9 cellular contexts compared by ENCODE assay signal in the genomic region with DNA sequence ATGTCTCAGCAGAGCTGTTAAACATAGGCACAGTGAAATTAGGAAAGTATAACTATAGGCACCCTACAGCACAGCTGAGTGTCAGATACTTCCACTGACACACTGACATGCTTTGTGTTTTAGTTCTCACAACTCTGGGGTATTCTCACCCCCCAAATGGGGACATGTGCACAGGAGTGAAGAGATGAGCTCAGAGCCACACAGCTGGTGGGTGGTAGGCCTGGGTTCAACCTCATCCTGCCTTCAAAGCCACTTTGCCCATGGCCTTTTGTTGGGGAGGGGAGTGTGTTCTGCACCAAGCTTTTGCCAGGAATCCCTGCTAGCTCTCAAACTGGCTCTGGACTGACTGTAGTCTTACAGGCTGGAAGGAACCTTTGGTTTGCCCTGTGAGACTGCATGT. TPM values are rescaled to one million over a fixed set of nuclear protein-coding genes. Genes with fewer than 3 reads are reported as not detected.
DNase-seq lines count a peak whose midpoint lies in the region; ATAC-seq and TF ChIP-seq lines count a peak whose summit lies in the region.
"Had no signal": no experiment of that assay in that cellular context is flagged by ENCODE, and none has a peak within 500 bp of the region (broad histone marks: within the 10 kb centered on the region; RNA-seq: fewer than 3 reads in every experiment).

No MANE protein-coding gene starts in this region.

- no peaks in the 10 kb centered on the region for H3K9me2 ChIP-seq in Loucy (replicated peaks; ENCODE audit: low read depth, low read length)

- H3K4me2 ChIP-seq in Loucy (ENCODE audit: low read depth, low read length, poor library complexity, severe bottlenecking) = peak overlapping the region; percentile 97
- H3K4me2 ChIP-seq in osteoblast (ENCODE audit: insufficient read depth, low read length) = peak overlapping the region; percentile 98

- no peak for DNase-seq in CD8-positive, alpha-beta memory T cell
- DNase-seq in colonic mucosa (no peak), osteoblast (ENCODE audit: insufficient read length, low spot score, missing footprints) (peak; percentile 85), MV-4-11 (lab: John Stamatoyannopoulos, UW) (no peak), foreskin keratinocyte (no peak), NCI-H2081 (lab: John Stamatoyannopoulos, UW) (no peak)
- no peak for DNase-seq in activated CD4-positive, alpha-beta T cell treated with anti-CD3 and anti-CD28 coated beads, Interleukin-2, amount 50 U/mL, for 4 hours
- DNase-seq: stimulated activated CD4-positive, alpha-beta T cell treated with anti-CD3 and anti-CD28 coated beads, Interleukin-4, amount 100 ng/mL, for 4 hours had no signal

- H2AFZ ChIP-seq in Loucy (ENCODE audit: low read length) (no peak overlapping the region), osteoblast (ENCODE audit: low read length) (no peak overlapping the region)

- H3K27ac ChIP-seq in CD8-positive, alpha-beta memory T cell (ENCODE audit: low read depth, low read length) = peak overlapping the region; percentile 94
- H3K27ac ChIP-seq in colonic mucosa (no peak overlapping the region), osteoblast (ENCODE audit: low read depth, low read length) (no peak overlapping the region), foreskin keratinocyte (no peak overlapping the region)

- peaks cover 0 to 61% (median 11%) of the 10 kb centered on the region in 3 donors for H3K36me3 Mint-ChIP-seq in CD8-positive, alpha-beta memory T cell

- peaks cover 0 to 2% of the 10 kb centered on the region in 2 donors for H3K27me3 Mint-ChIP-seq in CD8-positive, alpha-beta memory T cell

- peak overlapping the region; percentile 2 for H3K4me3 ChIP-seq in CD8-positive, alpha-beta memory T cell (ENCODE audit: low read length)
- H3K4me3 ChIP-seq in Loucy (ENCODE audit: low read length, poor library complexity, severe bottlenecking) (peak overlapping the region; percentile 93), colonic mucosa (peak overlapping the region; percentile 60), osteoblast (ENCODE audit: insufficient read depth, low read length) (peak overlapping the region; percentile 100)

- peak overlapping the region; percentile 90 to 99 (median 96) for H3K4me3 Mint-ChIP-seq in CD8-positive, alpha-beta memory T cell

- no peaks in the 10 kb centered on the region for H3K27me3 ChIP-seq in CD8-positive, alpha-beta memory T cell (ENCODE audit: insufficient read depth, low read length, poor library complexity, severe bottlenecking)
- H3K27me3 ChIP-seq in Loucy (ENCODE audit: insufficient read depth, low read length, poor library complexity, severe bottlenecking) = no peaks in the 10 kb centered on the region
- no peaks in the 10 kb centered on the region for H3K27me3 ChIP-seq in colonic mucosa
- H3K27me3 ChIP-seq in osteoblast (ENCODE audit: insufficient read depth, low read length) = no peaks in the 10 kb centered on the region
- H3K27me3 ChIP-seq in foreskin keratinocyte = no peaks in the 10 kb centered on the region

- H4K20me1 ChIP-seq in Loucy (ENCODE audit: insufficient read depth, low read length, poor library complexity, severe bottlenecking) (peaks cover 38% of the 10 kb centered on the region), osteoblast (ENCODE audit: insufficient read depth, low read length) (peaks cover 56% of the 10 kb centered on the region)

- intact Hi-C loops in colonic mucosa (cut with DNase I) = loop anchor here (5.0 kb wide), 1 partner anchor 53 kb away; a partner anchor contains a TSS

- ATAC-seq in foreskin keratinocyte = no peak

- peak overlapping the region; percentile 89 for H3K9ac ChIP-seq in Loucy (ENCODE audit: low read depth, low read length, poor library complexity, severe bottlenecking)
- no peak overlapping the region for H3K9ac ChIP-seq in colonic mucosa (ENCODE audit: low read depth in 2 of 2, low read length in 2 of 2)

- POLR2A ChIA-PET in CD8-positive, alpha-beta memory T cell (lab: Charles Lee) = interaction anchor here (1.3 to 2.8 kb wide), 2 partner anchors 10 to 14 kb away, joined by 6 to 11 read pairs; no protein-coding TSS in a partner anchor

- peak overlapping the region; percentile 48 to 100 (median 98) for H3K27ac Mint-ChIP-seq in CD8-positive, alpha-beta memory T cell

- TF ChIP-seq CTCF in Loucy (conservative IDR thresholded peaks at IDR 0.05; ENCODE audit: low read length) = no peak
- no peak for TF ChIP-seq CTCF in colonic mucosa (IDR thresholded peaks at IDR 0.05)
- no peak for TF ChIP-seq CTCF in osteoblast (IDR thresholded peaks at IDR 0.05; ENCODE audit: extremely low read depth, low read depth, low read length)
- no peak for TF ChIP-seq CTCF in foreskin keratinocyte (conservative IDR thresholded peaks at IDR 0.05)

- peaks cover 94% of the 10 kb centered on the region for H3K79me2 ChIP-seq in Loucy (ENCODE audit: insufficient read depth, low read length)
- H3K79me2 ChIP-seq in osteoblast (ENCODE audit: insufficient read depth, low read length) = peaks cover 96% of the 10 kb centered on the region

- CTCF ChIA-PET in CD8-positive, alpha-beta memory T cell (lab: Charles Lee) = interaction anchor here (1.1 to 2.3 kb wide), 4 partner anchors 10 to 55 kb away, joined by 3 to 9 read pairs (median 4); no protein-coding TSS in a partner anchor

- H3K36me3 ChIP-seq in CD8-positive, alpha-beta memory T cell (ENCODE audit: insufficient read depth, low read length) = peaks cover 16% of the 10 kb centered on the region
- H3K36me3 ChIP-seq in Loucy (ENCODE audit: insufficient read depth, low read length) (peaks cover 43% of the 10 kb centered on the region; the same call in 1 of the 2 replicates), colonic mucosa (peaks cover 7% of the 10 kb centered on the region), osteoblast (ENCODE audit: insufficient read depth, low read length) (peaks cover 44% of the 10 kb centered on the region)

- no peaks in the 10 kb centered on the region for H3F3A ChIP-seq in Loucy (ENCODE audit: low read depth)

- no peaks in the 10 kb centered on the region for H3K9me3 ChIP-seq in CD8-positive, alpha-beta memory T cell (ENCODE audit: low read length)
- H3K9me3 ChIP-seq in Loucy (ENCODE audit: insufficient read depth, low read depth, low read length) (no peaks in the 10 kb centered on the region), colonic mucosa (no peaks in the 10 kb centered on the region), osteoblast (ENCODE audit: low read depth, low read length) (no peaks in the 10 kb centered on the region)

- H3K4me1 Mint-ChIP-seq in CD8-positive, alpha-beta memory T cell = peaks cover 48 to 70% (median 50%) of the 10 kb centered on the region in 3 donors

- H3K9me3 Mint-ChIP-seq in CD8-positive, alpha-beta memory T cell = no peaks in the 10 kb centered on the region

- peaks cover 48% of the 10 kb centered on the region for H3K4me1 ChIP-seq in CD8-positive, alpha-beta memory T cell (ENCODE audit: insufficient read depth, low read length)
- H3K4me1 ChIP-seq in Loucy (ENCODE audit: insufficient read depth, low read length, poor library complexity, severe bottlenecking) = peaks cover 39% of the 10 kb centered on the region
- peaks cover 8% of the 10 kb centered on the region for H3K4me1 ChIP-seq in colonic mucosa
- H3K4me1 ChIP-seq in osteoblast (ENCODE audit: insufficient read depth, low read length) = peaks cover 22% of the 10 kb centered on the region
- H3K4me1 ChIP-seq in foreskin keratinocyte = peaks cover 7% of the 10 kb centered on the region

RNA-seq across cellular contexts. Expression of a gene that starts 1.7 kb away (rescaled TPM):
- total RNA-seq in CD8-positive, alpha-beta memory T cell = 10 to 100 TPM; 41.9 to 43.8 TPM
- 30.6 TPM for polyA plus RNA-seq in CD8-positive, alpha-beta memory T cell
- 10 to 100 TPM; 44.4 to 47.7 TPM for total RNA-seq in colonic mucosa
- total RNA-seq in osteoblast = 38.0 and 41.5 TPM in 2 replicates
- 37.8 and 42.1 TPM in 2 replicates for total RNA-seq in foreskin keratinocyte
- polyA plus RNA-seq in foreskin keratinocyte = 24.2 and 24.4 TPM in 2 replicates

RNA-seq across cellular contexts. Expression of a gene that starts 31.7 kb away (rescaled TPM):
- total RNA-seq in CD8-positive, alpha-beta memory T cell = 10 to 100 TPM; 73.1 to 74.2 TPM
- 20.3 TPM for polyA plus RNA-seq in CD8-positive, alpha-beta memory T cell
- total RNA-seq in colonic mucosa = 10 to 100 TPM; 35.2 to 54.0 TPM
- total RNA-seq in osteoblast = 5.8 and 6.5 TPM in 2 replicates
- total RNA-seq in foreskin keratinocyte = 18.4 and 18.9 TPM in 2 replicates
- 17.7 and 19.2 TPM in 2 replicates for polyA plus RNA-seq in foreskin keratinocyte

RNA-seq across cellular contexts. Expression of a gene that starts 54.1 kb away (rescaled TPM):
- total RNA-seq in CD8-positive, alpha-beta memory T cell = 10 to 100 TPM; 14.7 to 17.1 TPM
- 3.1 TPM for polyA plus RNA-seq in CD8-positive, alpha-beta memory T cell
- total RNA-seq in colonic mucosa (10 to 100 TPM; 10.0 to 11.9 TPM), osteoblast (5.8 and 6.5 TPM in 2 replicates), foreskin keratinocyte (7.6 and 7.9 TPM in 2 replicates)
- polyA plus RNA-seq in foreskin keratinocyte = 4.7 and 4.9 TPM in 2 replicates

Comparison
In these comparisons a context has a peak if more than half of its experiments do, and no peak if none do; other contexts are left out.
1. H3K4me3 ChIP-seq: peak in every context shown above with its lines; median percentile 100 in osteoblast; 93 in Loucy; 60 in colonic mucosa; 2 in CD8-positive, alpha-beta memory T cell.